17 cellular contexts compared by ENCODE assay signal in the genomic region with DNA sequence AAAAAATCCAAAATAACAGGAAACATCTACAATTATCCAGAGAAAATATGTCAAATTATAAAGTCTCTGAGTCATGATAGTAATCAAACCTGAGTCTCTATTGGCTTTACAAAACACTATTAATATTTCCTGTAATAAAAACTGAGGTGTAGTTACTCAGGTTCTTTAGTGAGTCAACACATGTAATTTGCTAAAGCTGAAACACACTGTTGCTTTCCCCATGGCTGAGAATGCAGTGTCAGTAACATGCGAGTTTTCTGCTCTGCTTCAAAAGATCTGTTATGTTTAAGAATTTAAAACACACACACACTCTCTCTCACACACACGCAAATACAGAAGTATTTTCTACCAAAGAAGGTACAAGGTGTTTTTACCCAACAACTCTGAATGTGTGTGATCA. TPM values are rescaled to one million over a fixed set of nuclear protein-coding genes. Genes with fewer than 3 reads are reported as not detected.
A peak's percentile ranks its signal among the peaks of the same experiment; 100 is the strongest.
DNase-seq lines count a peak whose midpoint lies in the region; TF ChIP-seq lines count a peak whose summit lies in the region.
"Had no signal": no experiment of that assay in that cellular context is flagged by ENCODE, and none has a peak within 500 bp of the region (broad histone marks: within the 10 kb centered on the region; RNA-seq: fewer than 3 reads in every experiment).

No MANE protein-coding gene starts in this region.

- in situ Hi-C loops in brain microvascular endothelial cell (cut with HindIII; ENCODE audit: low pct_ligation_motif_present, low sequenced_read_pairs), result no loop called here

- no peak overlapping the region for H3K4me3 Mint-ChIP-seq in MCF 10A (ENCODE audit: unreplicated experiment)
- no peak overlapping the region for H3K4me3 Mint-ChIP-seq in nephron
- H3K4me3 Mint-ChIP-seq in activated T-helper 1 cell treated with anti-CD3 and anti-CD28 coated beads, Interleukin-12 subunit alpha, Interleukin-12 subunit beta, Interleukin-2, Interleukin-4 antibody, amounts not matched to agents 30 ng/mL and 10 ng/mL and 1 ng/mL, durations not matched to agents 14 hours and 24 hours and 36 hours, result no peak overlapping the region
- H3K4me3 Mint-ChIP-seq: activated naive CD8-positive, alpha-beta T cell treated with anti-CD3 and anti-CD28 coated beads, Interleukin-2, amount 10 ng/mL, durations not matched to agents 7 days and 5 days; memory B cell; neural crest cell had no signal

- no peaks in the 10 kb centered on the region for H3K9me3 ChIP-seq in breast epithelium

- no peak overlapping the region for H3K4me3 ChIP-seq in breast epithelium
- no peak overlapping the region for H3K4me3 ChIP-seq in brain microvascular endothelial cell (ENCODE audit: low read depth, low read length)

- peak overlapping the region in 1 of 2 donors; percentile 73 for H3K27ac ChIP-seq in breast epithelium
- H3K27ac ChIP-seq in brain microvascular endothelial cell, result peak overlapping the region; percentile 94

- DNase-seq in MCF 10A (ENCODE audit: unreplicated experiment) (no peak), breast epithelium (ENCODE audit: low spot score in 2 of 2) (no peak), brain microvascular endothelial cell (no peak), NCI-H1105 (lab: John Stamatoyannopoulos, UW) (no peak), pons (ENCODE audit: low spot score) (no peak)
- DNase-seq in activated T-helper 1 cell treated with anti-CD3 and anti-CD28 coated beads, Interleukin-12 subunit alpha, Interleukin-12 subunit beta, Interleukin-2, Interleukin-4 antibody, amounts not matched to agents 30 ng/mL and 10 ng/mL and 1 ng/mL, durations not matched to agents 14 hours and 24 hours and 36 hours (ENCODE audit: low spot score), result no peak
- DNase-seq in stimulated activated naive CD4-positive, alpha-beta T cell treated with Interleukin-2 at 50 U/mL for 16 hours (lab: John Stamatoyannopoulos, UW), result no peak
- DNase-seq: activated naive CD8-positive, alpha-beta T cell treated with anti-CD3 and anti-CD28 coated beads, Interleukin-2, amount 10 ng/mL, durations not matched to agents 7 days and 5 days; activated T-cell treated with anti-CD3 and anti-CD28 coated beads for 4 hours; HCEC 1CT; NCI-H82; stimulated activated CD4-positive, alpha-beta T cell treated with anti-CD3 and anti-CD28 coated beads, Interleukin-4, amount 100 ng/mL, for 1 hour; stimulated activated CD8-positive, alpha-beta memory T cell treated with anti-CD3 and anti-CD28 coated beads, Interleukin-4, amount 100 ng/mL, for 48 hours; trophoblast cell had no signal

- no peak for TF ChIP-seq POLR2A in breast epithelium (IDR thresholded peaks at IDR 0.05)

- POLR2A ChIA-PET in MCF 10A (lab: Yijun Ruan, JAX), result interaction anchor here (0.7 to 9.5 kb wide), 13 partner anchors 8 to 189 kb away, joined by 3 to 127 read pairs (median 7); partner anchors contain the start of gene ATXN1

- H3K36me3 Mint-ChIP-seq in MCF 10A (ENCODE audit: insufficient read depth, unreplicated experiment) (no peaks in the 10 kb centered on the region), nephron (ENCODE audit: low read depth) (peaks cover 4% of the 10 kb centered on the region)
- peaks cover 43% of the 10 kb centered on the region for H3K36me3 Mint-ChIP-seq in activated T-helper 1 cell treated with anti-CD3 and anti-CD28 coated beads, Interleukin-12 subunit alpha, Interleukin-12 subunit beta, Interleukin-2, Interleukin-4 antibody, amounts not matched to agents 30 ng/mL and 10 ng/mL and 1 ng/mL, durations not matched to agents 14 hours and 24 hours and 36 hours (ENCODE audit: low read depth)
- H3K36me3 Mint-ChIP-seq: memory B cell had no signal

- H3K27me3 ChIP-seq in breast epithelium (no peaks in the 10 kb centered on the region), brain microvascular endothelial cell (replicated peaks) (no peaks in the 10 kb centered on the region)

- no TSS peak for BruUV-seq in MCF 10A (replicated peaks; lab: Mats Ljungman, UMichigan)

- intact Hi-C loops in MCF 10A (cut with micrococcal nuclease) (no loop called here), breast epithelium (cut with DNase I; ENCODE audit: low total_unique reads) (no loop called here)
- intact Hi-C loops in activated T-helper 1 cell treated with anti-CD3 and anti-CD28 coated beads, Interleukin-12 subunit alpha, Interleukin-12 subunit beta, Interleukin-2, Interleukin-4 antibody, amounts not matched to agents 30 ng/mL and 10 ng/mL and 1 ng/mL, durations not matched to agents 14 hours and 24 hours and 36 hours (cut with micrococcal nuclease), result no loop called here

- TF ChIP-seq CTCF in MCF 10A (IDR thresholded peaks at IDR 0.05; ENCODE audit: unreplicated experiment), result no peak
- no peak for TF ChIP-seq CTCF in breast epithelium (IDR thresholded peaks at IDR 0.05)
- no peak for TF ChIP-seq CTCF in brain microvascular endothelial cell (IDR thresholded peaks at IDR 0.05; ENCODE audit: low read depth, low read length, missing control alignments)
- no peak for TF ChIP-seq CTCF in nephron (IDR thresholded peaks at IDR 0.05; ENCODE audit: unreplicated experiment in 3 of 3)

- H3K4me1 ChIP-seq in breast epithelium, result peaks cover 0 to 10% of the 10 kb centered on the region in 2 donors

- no peaks in the 10 kb centered on the region for H3K9me3 Mint-ChIP-seq in MCF 10A (ENCODE audit: unreplicated experiment)
- H3K9me3 Mint-ChIP-seq in nephron, result no peaks in the 10 kb centered on the region
- no peaks in the 10 kb centered on the region for H3K9me3 Mint-ChIP-seq in activated T-helper 1 cell treated with anti-CD3 and anti-CD28 coated beads, Interleukin-12 subunit alpha, Interleukin-12 subunit beta, Interleukin-2, Interleukin-4 antibody, amounts not matched to agents 30 ng/mL and 10 ng/mL and 1 ng/mL, durations not matched to agents 14 hours and 24 hours and 36 hours
- H3K9me3 Mint-ChIP-seq: activated naive CD8-positive, alpha-beta T cell treated with anti-CD3 and anti-CD28 coated beads, Interleukin-2, amount 10 ng/mL, durations not matched to agents 7 days and 5 days; memory B cell; neural crest cell had no signal

- no peaks in the 10 kb centered on the region for H3K36me3 ChIP-seq in breast epithelium
- H3K36me3 ChIP-seq in brain microvascular endothelial cell (replicated peaks), result no peaks in the 10 kb centered on the region

- CTCF ChIA-PET in MCF 10A (lab: Yijun Ruan, JAX), result interaction anchor here (1.2 to 5.2 kb wide), 3 partner anchors 10 to 48 kb away, joined by 3 to 30 read pairs (median 12); no protein-coding TSS in a partner anchor

- H3K27me3 Mint-ChIP-seq in MCF 10A (ENCODE audit: insufficient read depth, unreplicated experiment) (no peaks in the 10 kb centered on the region), nephron (ENCODE audit: low read depth) (no peaks in the 10 kb centered on the region)
- H3K27me3 Mint-ChIP-seq in activated T-helper 1 cell treated with anti-CD3 and anti-CD28 coated beads, Interleukin-12 subunit alpha, Interleukin-12 subunit beta, Interleukin-2, Interleukin-4 antibody, amounts not matched to agents 30 ng/mL and 10 ng/mL and 1 ng/mL, durations not matched to agents 14 hours and 24 hours and 36 hours (ENCODE audit: insufficient read depth), result no peaks in the 10 kb centered on the region
- H3K27me3 Mint-ChIP-seq: activated naive CD8-positive, alpha-beta T cell treated with anti-CD3 and anti-CD28 coated beads, Interleukin-2, amount 10 ng/mL, durations not matched to agents 7 days and 5 days; memory B cell had no signal

- peaks cover 36% of the 10 kb centered on the region for H3K4me1 Mint-ChIP-seq in MCF 10A (ENCODE audit: insufficient read depth, unreplicated experiment)
- peaks cover 72% of the 10 kb centered on the region for H3K4me1 Mint-ChIP-seq in nephron
- peaks cover 71% of the 10 kb centered on the region for H3K4me1 Mint-ChIP-seq in activated T-helper 1 cell treated with anti-CD3 and anti-CD28 coated beads, Interleukin-12 subunit alpha, Interleukin-12 subunit beta, Interleukin-2, Interleukin-4 antibody, amounts not matched to agents 30 ng/mL and 10 ng/mL and 1 ng/mL, durations not matched to agents 14 hours and 24 hours and 36 hours (ENCODE audit: low read depth)

- H3K27ac Mint-ChIP-seq in MCF 10A (ENCODE audit: low read depth, unreplicated experiment), result peak overlapping the region; percentile 87
- H3K27ac Mint-ChIP-seq in nephron, result peak overlapping the region; percentile 75 to 92 (median 78)
- H3K27ac Mint-ChIP-seq in activated T-helper 1 cell treated with anti-CD3 and anti-CD28 coated beads, Interleukin-12 subunit alpha, Interleukin-12 subunit beta, Interleukin-2, Interleukin-4 antibody, amounts not matched to agents 30 ng/mL and 10 ng/mL and 1 ng/mL, durations not matched to agents 14 hours and 24 hours and 36 hours, result no peak overlapping the region
- H3K27ac Mint-ChIP-seq: activated naive CD8-positive, alpha-beta T cell treated with anti-CD3 and anti-CD28 coated beads, Interleukin-2, amount 10 ng/mL, durations not matched to agents 7 days and 5 days; memory B cell had no signal

RNA-seq across cellular contexts. Expression of gene ATXN1, which starts 38.6 kb away (rescaled TPM):
- 16.5 and 34.5 TPM in 2 replicates for total RNA-seq in MCF 10A (2022)
- total RNA-seq in breast epithelium, result 10 to 100 TPM; 26.7 to 63.2 (median 37.4) TPM
- 107 and 109 TPM in 2 replicates for total RNA-seq in activated T-helper 1 cell treated with anti-CD3 and anti-CD28 coated beads, Interleukin-12 subunit alpha, Interleukin-12 subunit beta, Interleukin-2, Interleukin-4 antibody, amounts not matched to agents 30 ng/mL and 10 ng/mL and 1 ng/mL, durations not matched to agents 14 hours and 24 hours and 36 hours
